1 cellular context compared by ENCODE assay signal in genomic region chr19:39445258-39446071, GRCh38.
TF ChIP-seq lines count a peak whose summit lies in the region.

SUPT5H (plus strand) TSS chr19:39445582; CDS start chr19:39445891, 309 bp downstream.

TF ChIP-seq in K562, 482 proteins besides CTCF, POLR2A, EP300 and RAD21 (continued from another document and continues in another):
- TF ChIP-seq CHD7 (IDR thresholded peaks at IDR 0.05; ENCODE audit: low read depth, low read length) (no peak), ZNF764 (CRISPR knock-in tag; IDR thresholded peaks at IDR 0.05; ENCODE audit: low read depth) (no peak), MEIS2 (IDR thresholded peaks at IDR 0.05; ENCODE audit: partially characterized antibody) (no peak), RBM14 (IDR thresholded peaks at IDR 0.05; ENCODE audit: borderline replicate concordance, insufficient read depth, low read depth, low read length) (no peak), SUPT5H (IDR thresholded peaks at IDR 0.05) (peak; percentile 86), ZNF589 (CRISPR knock-in tag; IDR thresholded peaks at IDR 0.05; ENCODE audit: low read depth) (no peak), HDAC2 (IDR thresholded peaks at IDR 0.05) (no peak; the same call in none of the 2 replicates), ZNF644 (tag; IDR thresholded peaks at IDR 0.05; ENCODE audit: low read depth) (no peak), EGR1 (conservative IDR thresholded peaks at IDR 0.05) (peak; percentile 72), ZNF316 (IDR thresholded peaks at IDR 0.05) (no peak), ZNF695 (CRISPR knock-in tag; IDR thresholded peaks at IDR 0.05) (no peak), CEBPG (CRISPR knock-in tag; IDR thresholded peaks at IDR 0.05) (no peak), CEBPG (tag; conservative IDR thresholded peaks at IDR 0.05 in 1 of 2, IDR thresholded peaks at IDR 0.05 in 1 of 2) (no peak), ZNF431 (CRISPR knock-in tag; IDR thresholded peaks at IDR 0.05) (no peak), ZNF134 (CRISPR knock-in tag; conservative IDR thresholded peaks at IDR 0.05) (no peak), ZC3H8 (IDR thresholded peaks at IDR 0.05) (no peak), ZFX (CRISPR knock-in tag; IDR thresholded peaks at IDR 0.05) (peak; percentile 96), ZBTB49 (CRISPR knock-in tag; IDR thresholded peaks at IDR 0.05; ENCODE audit: borderline replicate concordance) (no peak), TAL1 (IDR thresholded peaks at IDR 0.05) (no peak), SAFB2 (IDR thresholded peaks at IDR 0.05; ENCODE audit: borderline replicate concordance, low read depth, low read length, severe bottlenecking) (no peak), MEF2D (tag; conservative IDR thresholded peaks at IDR 0.05; ENCODE audit: low read depth) (no peak; the same call in 1 of the 2 replicates), PPARD (CRISPR knock-in tag; IDR thresholded peaks at IDR 0.05) (no peak), TFE3 (CRISPR knock-in tag; IDR thresholded peaks at IDR 0.05) (no peak), ESRRB (CRISPR knock-in tag; IDR thresholded peaks at IDR 0.05; ENCODE audit: borderline replicate concordance) (no peak), ILK (tag; IDR thresholded peaks at IDR 0.05; ENCODE audit: borderline replicate concordance, low read depth) (no peak), ZBTB11 (CRISPR knock-in tag; IDR thresholded peaks at IDR 0.05) (peak in 2 of 3 experiments; percentile 26 to 87; a peak in 3 of 6 replicates), GTF2A2 (tag; IDR thresholded peaks at IDR 0.05) (no peak)
- TF ChIP-seq, protein P1, sequence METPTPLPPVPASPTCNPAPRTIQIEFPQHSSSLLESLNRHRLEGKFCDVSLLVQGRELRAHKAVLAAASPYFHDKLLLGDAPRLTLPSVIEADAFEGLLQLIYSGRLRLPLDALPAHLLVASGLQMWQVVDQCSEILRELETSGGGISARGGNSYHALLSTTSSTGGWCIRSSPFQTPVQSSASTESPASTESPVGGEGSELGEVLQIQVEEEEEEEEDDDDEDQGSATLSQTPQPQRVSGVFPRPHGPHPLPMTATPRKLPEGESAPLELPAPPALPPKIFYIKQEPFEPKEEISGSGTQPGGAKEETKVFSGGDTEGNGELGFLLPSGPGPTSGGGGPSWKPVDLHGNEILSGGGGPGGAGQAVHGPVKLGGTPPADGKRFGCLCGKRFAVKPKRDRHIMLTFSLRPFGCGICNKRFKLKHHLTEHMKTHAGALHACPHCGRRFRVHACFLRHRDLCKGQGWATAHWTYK (CRISPR knock-in tag; IDR thresholded peaks at IDR 0.05): no peak
- TF ChIP-seq, protein P2, sequence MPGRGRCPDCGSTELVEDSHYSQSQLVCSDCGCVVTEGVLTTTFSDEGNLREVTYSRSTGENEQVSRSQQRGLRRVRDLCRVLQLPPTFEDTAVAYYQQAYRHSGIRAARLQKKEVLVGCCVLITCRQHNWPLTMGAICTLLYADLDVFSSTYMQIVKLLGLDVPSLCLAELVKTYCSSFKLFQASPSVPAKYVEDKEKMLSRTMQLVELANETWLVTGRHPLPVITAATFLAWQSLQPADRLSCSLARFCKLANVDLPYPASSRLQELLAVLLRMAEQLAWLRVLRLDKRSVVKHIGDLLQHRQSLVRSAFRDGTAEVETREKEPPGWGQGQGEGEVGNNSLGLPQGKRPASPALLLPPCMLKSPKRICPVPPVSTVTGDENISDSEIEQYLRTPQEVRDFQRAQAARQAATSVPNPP (IDR thresholded peaks at IDR 0.05; ENCODE audit: borderline replicate concordance, insufficient read depth, insufficient read length): no peak
- TF ChIP-seq, protein P3, sequence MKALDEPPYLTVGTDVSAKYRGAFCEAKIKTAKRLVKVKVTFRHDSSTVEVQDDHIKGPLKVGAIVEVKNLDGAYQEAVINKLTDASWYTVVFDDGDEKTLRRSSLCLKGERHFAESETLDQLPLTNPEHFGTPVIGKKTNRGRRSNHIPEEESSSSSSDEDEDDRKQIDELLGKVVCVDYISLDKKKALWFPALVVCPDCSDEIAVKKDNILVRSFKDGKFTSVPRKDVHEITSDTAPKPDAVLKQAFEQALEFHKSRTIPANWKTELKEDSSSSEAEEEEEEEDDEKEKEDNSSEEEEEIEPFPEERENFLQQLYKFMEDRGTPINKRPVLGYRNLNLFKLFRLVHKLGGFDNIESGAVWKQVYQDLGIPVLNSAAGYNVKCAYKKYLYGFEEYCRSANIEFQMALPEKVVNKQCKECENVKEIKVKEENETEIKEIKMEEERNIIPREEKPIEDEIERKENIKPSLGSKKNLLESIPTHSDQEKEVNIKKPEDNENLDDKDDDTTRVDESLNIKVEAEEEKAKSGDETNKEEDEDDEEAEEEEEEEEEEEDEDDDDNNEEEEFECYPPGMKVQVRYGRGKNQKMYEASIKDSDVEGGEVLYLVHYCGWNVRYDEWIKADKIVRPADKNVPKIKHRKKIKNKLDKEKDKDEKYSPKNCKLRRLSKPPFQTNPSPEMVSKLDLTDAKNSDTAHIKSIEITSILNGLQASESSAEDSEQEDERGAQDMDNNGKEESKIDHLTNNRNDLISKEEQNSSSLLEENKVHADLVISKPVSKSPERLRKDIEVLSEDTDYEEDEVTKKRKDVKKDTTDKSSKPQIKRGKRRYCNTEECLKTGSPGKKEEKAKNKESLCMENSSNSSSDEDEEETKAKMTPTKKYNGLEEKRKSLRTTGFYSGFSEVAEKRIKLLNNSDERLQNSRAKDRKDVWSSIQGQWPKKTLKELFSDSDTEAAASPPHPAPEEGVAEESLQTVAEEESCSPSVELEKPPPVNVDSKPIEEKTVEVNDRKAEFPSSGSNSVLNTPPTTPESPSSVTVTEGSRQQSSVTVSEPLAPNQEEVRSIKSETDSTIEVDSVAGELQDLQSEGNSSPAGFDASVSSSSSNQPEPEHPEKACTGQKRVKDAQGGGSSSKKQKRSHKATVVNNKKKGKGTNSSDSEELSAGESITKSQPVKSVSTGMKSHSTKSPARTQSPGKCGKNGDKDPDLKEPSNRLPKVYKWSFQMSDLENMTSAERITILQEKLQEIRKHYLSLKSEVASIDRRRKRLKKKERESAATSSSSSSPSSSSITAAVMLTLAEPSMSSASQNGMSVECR (CRISPR knock-in tag; IDR thresholded peaks at IDR 0.05): peak; percentile 94; the same call in 1 of the 2 replicates
